Comparison of ENCODE assay signal across 8 cellular contexts in the genomic region with DNA sequence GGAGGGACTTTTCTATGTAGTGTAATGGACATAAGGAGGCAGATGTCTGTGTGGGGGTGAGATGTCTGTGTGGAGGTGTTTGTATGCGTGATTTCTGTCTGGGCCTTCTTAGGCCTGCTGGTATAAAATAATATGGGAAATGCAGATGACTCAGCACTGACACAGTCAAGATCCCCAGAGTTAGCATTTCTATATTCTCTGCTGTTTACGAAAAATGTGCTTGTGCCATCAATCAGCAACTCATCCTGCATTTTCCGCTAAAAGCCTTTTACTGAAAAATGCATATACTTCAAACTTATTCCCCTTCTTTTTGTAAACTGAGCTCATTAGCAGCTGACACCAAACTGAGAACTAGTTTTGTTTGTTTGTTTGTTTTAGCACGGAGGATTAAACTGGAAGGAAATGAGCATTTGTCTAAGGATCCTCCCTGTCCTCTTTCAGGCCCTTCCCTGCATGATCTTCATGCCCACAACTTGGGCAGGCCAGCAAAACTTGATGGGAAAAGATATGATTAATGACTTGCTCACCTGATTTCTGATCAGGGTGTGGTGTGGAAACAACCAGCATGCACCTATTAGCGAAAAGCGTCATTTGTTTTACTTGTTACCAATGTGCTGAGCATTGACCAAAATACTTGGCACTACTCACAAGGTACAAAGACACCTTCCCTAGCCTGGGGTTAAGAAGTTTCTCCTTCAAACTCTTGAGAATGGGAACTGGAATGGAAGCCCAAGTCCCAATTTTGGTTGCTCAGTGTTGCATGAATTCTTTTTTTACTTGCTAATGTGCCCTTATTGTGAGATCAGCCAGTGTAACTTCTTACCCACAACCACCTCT.
DNase-seq lines count a peak whose midpoint lies in the region; ATAC-seq and TF ChIP-seq lines count a peak whose summit lies in the region.

No MANE protein-coding gene starts in this region.

- peaks cover 28% of the 10 kb centered on the region for H3K4me1 ChIP-seq in Panc1 (ENCODE audit: control insufficient read depth, insufficient read depth, low read length)

- BruUV-seq in Panc1 (replicated peaks; lab: Mats Ljungman, UMichigan): TSS peak; percentile 86

- no peaks in the 10 kb centered on the region for H3K27me3 ChIP-seq in Panc1 (ENCODE audit: control insufficient read depth, insufficient read depth, low read length)

- H3K4me3 ChIP-seq in Panc1 (ENCODE audit: low read depth in 2 of 2, low read length in 2 of 2) (peak overlapping the region; percentile 6 to 67), epithelial cell of esophagus (ENCODE audit: low read length) (no peak overlapping the region)

- no peaks in the 10 kb centered on the region for H3K9me3 ChIP-seq in Panc1 (ENCODE audit: control insufficient read depth, insufficient read depth, low read depth, low read length)

- no peaks in the 10 kb centered on the region for H3K27me3 Mint-ChIP-seq in progenitor cell of endocrine pancreas

- H3K27ac ChIP-seq in Panc1 (ENCODE audit: low read length): peak overlapping the region; percentile 99

- H3K4me3 Mint-ChIP-seq in progenitor cell of endocrine pancreas (ENCODE audit: low read depth): peak overlapping the region; percentile 75

- intact Hi-C loops in Panc1 (cut with micrococcal nuclease; ENCODE audit: unreplicated experiment): loop anchor here (2.0 to 5.0 kb wide), 3 partner anchors 89 to 304 kb away; no protein-coding TSS in a partner anchor

- CTCF ChIA-PET in Panc1 (lab: Charles Lee): interaction anchor here (1.0 kb wide), 1 partner anchor 88 kb away, joined by 3 read pairs; no protein-coding TSS in a partner anchor

- no peak for DNase-seq in Panc1 (ENCODE audit: low read depth, low spot score)
- DNase-seq in epithelial cell of esophagus (ENCODE audit: low read depth): peak; percentile 96
- DNase-seq in progenitor cell of endocrine pancreas (ENCODE audit: low spot score, unreplicated experiment): no peak
- DNase-seq in NCI-H524 (lab: John Stamatoyannopoulos, UW): no peak

- no peak for TF ChIP-seq CTCF in Panc1 (IDR thresholded peaks at IDR 0.05)
- TF ChIP-seq CTCF in epithelial cell of esophagus (IDR thresholded peaks at IDR 0.05; ENCODE audit: insufficient read depth, low read depth, low read length, missing control alignments): no peak
- no peak for TF ChIP-seq CTCF in progenitor cell of endocrine pancreas (IDR thresholded peaks at IDR 0.05; ENCODE audit: unreplicated experiment)

- POLR2A ChIA-PET in Panc1 (lab: Charles Lee): no interaction called here

- peaks cover 28% of the 10 kb centered on the region for H3K4me1 Mint-ChIP-seq in progenitor cell of endocrine pancreas (ENCODE audit: low read depth)

- no peaks in the 10 kb centered on the region for H3K36me3 Mint-ChIP-seq in progenitor cell of endocrine pancreas (ENCODE audit: insufficient read depth)

- ATAC-seq in GM18861 (IDR thresholded peaks at IDR 0.05; ENCODE audit: unreplicated experiment) (peak; percentile 13), Panc1 (peak; percentile 26), GM21528 (IDR thresholded peaks at IDR 0.05; ENCODE audit: low FRiP score, unreplicated experiment) (no peak), HG03097 (IDR thresholded peaks at IDR 0.05; ENCODE audit: low FRiP score, unreplicated experiment) (no peak), GM18858 (IDR thresholded peaks at IDR 0.05; ENCODE audit: unreplicated experiment) (no peak)

- in situ Hi-C loops in Panc1 (cut with HindIII; ENCODE audit: low pct_unique_long_range_greater_than_20kb, low sequenced_read_pairs): no loop called here

- peak overlapping the region; percentile 26 for H3K27ac Mint-ChIP-seq in progenitor cell of endocrine pancreas

- H3K9me3 Mint-ChIP-seq in progenitor cell of endocrine pancreas (ENCODE audit: low read depth): no peaks in the 10 kb centered on the region

- no peaks in the 10 kb centered on the region for H3K36me3 ChIP-seq in Panc1 (ENCODE audit: control insufficient read depth, insufficient read depth, low read length)

Comparison
In these comparisons a context has a peak if more than half of its experiments do, and no peak if none do; other contexts are left out.
1. ATAC-seq: peak in GM18861 (single experiment) and Panc1 (single experiment); none in GM21528 (single experiment), HG03097 (single experiment) and GM18858 (single experiment).